In genomic region chr3:156614642-156615511, GRCh38 we compare ENCODE assay signal across 11 cellular contexts. TPM values are rescaled to one million over a fixed set of nuclear protein-coding genes. Genes with fewer than 3 reads are reported as not detected.
A peak's percentile ranks its signal among the peaks of the same experiment; 100 is the strongest.
DNase-seq lines count a peak whose midpoint lies in the region; ATAC-seq, FAIRE-seq and TF ChIP-seq lines count a peak whose summit lies in the region.
"Had no signal": no experiment of that assay in that cellular context is flagged by ENCODE, and none has a peak within 500 bp of the region (broad histone marks: within the 10 kb centered on the region; RNA-seq: fewer than 3 reads in every experiment).

No MANE protein-coding gene starts in this region.

- no peaks in the 10 kb centered on the region for H3K36me3 Mint-ChIP-seq in astrocyte (ENCODE audit: low read depth, unreplicated experiment)

- no peak for DNase-seq in GM12891 (ENCODE audit: insufficient read length, low spot score)
- peak; percentile 27 for DNase-seq in IMR-90
- peak; percentile 76 for DNase-seq in astrocyte (ENCODE audit: low read depth)
- no peak for DNase-seq in frontal cortex (ENCODE audit: low spot score in 2 of 2)
- no peak for DNase-seq in iPS-NIHi7 (ENCODE audit: extremely low spot score)
- no peak for DNase-seq in ureter (ENCODE audit: low spot score)
- DNase-seq: NCI-H1930 had no signal

- no peaks in the 10 kb centered on the region for H3K27me3 ChIP-seq in IMR-90 (ENCODE audit: control insufficient read depth, insufficient read depth, low read length)
- H3K27me3 ChIP-seq in astrocyte (ENCODE audit: insufficient read depth, low read length): no peaks in the 10 kb centered on the region

- H2BK5ac ChIP-seq in IMR-90 (ENCODE audit: low read depth, low read length, poor library complexity, severe bottlenecking): peak overlapping the region; percentile 64

- no peaks in the 10 kb centered on the region for H3K79me2 ChIP-seq in astrocyte (ENCODE audit: insufficient read depth, low read length)

- peak overlapping the region; percentile 91 for H2BK20ac ChIP-seq in IMR-90 (ENCODE audit: low read depth, low read length)

- H3K27ac Mint-ChIP-seq in astrocyte (ENCODE audit: unreplicated experiment): peak overlapping the region; percentile 97

- TF ChIP-seq CTCF in IMR-90 (conservative IDR thresholded peaks at IDR 0.05; ENCODE audit: low read depth, low read length) (no peak), astrocyte (IDR thresholded peaks at IDR 0.05; ENCODE audit: insufficient read depth, low read depth, low read length) (no peak)

- H3K4ac ChIP-seq in IMR-90 (ENCODE audit: low read depth, low read length): peak overlapping the region; percentile 83

- peak overlapping the region; percentile 15; the same call in 1 of the 2 replicates for H3K23ac ChIP-seq in IMR-90 (ENCODE audit: low read depth, low read length)

- peak overlapping the region; percentile 16; the same call in 1 of the 2 replicates for H3K27ac ChIP-seq in IMR-90 (ENCODE audit: insufficient read depth, low read length)
- H3K27ac ChIP-seq in astrocyte (ENCODE audit: low read depth, low read length): peak overlapping the region; percentile 64
- peak overlapping the region; percentile 41 for H3K27ac ChIP-seq in mesodermal cell (ENCODE audit: low read depth, low read length, severe bottlenecking)

- no peak for TF ChIP-seq RAD21 in IMR-90 (IDR thresholded peaks at IDR 0.05; ENCODE audit: low read length)

- H3K56ac ChIP-seq in IMR-90 (ENCODE audit: extremely low read depth, insufficient read depth, low read length): no peak overlapping the region

- ATAC-seq in IMR-90 (ENCODE audit: low read depth) (no peak; the same call in 1 of the 2 replicates), GM18517 (IDR thresholded peaks at IDR 0.05; ENCODE audit: unreplicated experiment) (no peak)
- ATAC-seq: Right ventricle myocardium inferior had no signal

- no peak overlapping the region for H3K4me3 Mint-ChIP-seq in astrocyte (ENCODE audit: unreplicated experiment)

- H3K4me2 ChIP-seq in IMR-90 (ENCODE audit: low read depth, low read length) (no peak overlapping the region), astrocyte (ENCODE audit: low read length) (peak overlapping the region; percentile 26)

- no peaks in the 10 kb centered on the region for H3K79me1 ChIP-seq in IMR-90 (ENCODE audit: low read depth in 1 of 2, low read length in 2 of 2)

- TF ChIP-seq POLR2A in GM12891 (IDR thresholded peaks at IDR 0.05; ENCODE audit: low read depth, low read length) (no peak), IMR-90 (IDR thresholded peaks at IDR 0.05; ENCODE audit: low read depth, low read length) (no peak)

- no peaks in the 10 kb centered on the region for H4K20me1 ChIP-seq in IMR-90 (ENCODE audit: insufficient read depth, low read length)
- H4K20me1 ChIP-seq in astrocyte (ENCODE audit: insufficient read depth, low read length): no peaks in the 10 kb centered on the region

- peak overlapping the region; percentile 25; the same call in 1 of the 2 replicates for H3K18ac ChIP-seq in IMR-90 (ENCODE audit: low read depth, low read length)

- no peak overlapping the region for H4K5ac ChIP-seq in IMR-90 (ENCODE audit: low read depth, low read length)

- H3K4me1 ChIP-seq in IMR-90 (ENCODE audit: control insufficient read depth, insufficient read depth, low read length) (peaks cover 8% of the 10 kb centered on the region), astrocyte (ENCODE audit: insufficient read depth, low read length) (peaks cover 19% of the 10 kb centered on the region), mesodermal cell (ENCODE audit: control insufficient read depth, insufficient read depth, low read length, poor library complexity, severe bottlenecking) (peaks cover 18% of the 10 kb centered on the region)

- peak overlapping the region; percentile 81 for H2AFZ ChIP-seq in IMR-90 (replicated peaks; ENCODE audit: low read length, poor library complexity)
- H2AFZ ChIP-seq in astrocyte (ENCODE audit: low read depth, low read length): no peak overlapping the region

- intact Hi-C loops in IMR-90 (cut with micrococcal nuclease): no loop called here

- POLR2A ChIA-PET in IMR-90 (lab: Charles Lee; ENCODE audit: unreplicated experiment): interaction anchor here (1.0 kb wide), 1 partner anchor 9 kb away, joined by 4 read pairs; no protein-coding TSS in a partner anchor

- no peaks in the 10 kb centered on the region for H3K36me3 ChIP-seq in IMR-90 (ENCODE audit: control insufficient read depth, insufficient read depth, low read length)
- H3K36me3 ChIP-seq in astrocyte (ENCODE audit: insufficient read depth, low read length): no peaks in the 10 kb centered on the region
- H3K36me3 ChIP-seq in mesodermal cell (ENCODE audit: control insufficient read depth, insufficient read depth, low read length): no peaks in the 10 kb centered on the region

- no peaks in the 10 kb centered on the region for H3K9me3 Mint-ChIP-seq in astrocyte (ENCODE audit: unreplicated experiment)

- peak overlapping the region in 1 of 2 experiments; percentile 62; a peak in 3 of 4 replicates for H4K8ac ChIP-seq in IMR-90 (ENCODE audit: low read depth in 2 of 2, low read length in 2 of 2)

- peak overlapping the region; percentile 82 for H2BK120ac ChIP-seq in IMR-90 (ENCODE audit: low read depth, low read length)

- CTCF ChIA-PET in IMR-90 (lab: Yijun Ruan, JAX): no interaction called here

- H2AK5ac ChIP-seq in IMR-90 (ENCODE audit: low read depth, low read length): peak overlapping the region; percentile 91; the same call in 1 of the 2 replicates

- H3K14ac ChIP-seq in IMR-90 (replicated peaks; ENCODE audit: low read depth, low read length): peak overlapping the region; percentile 8; the same call in 1 of the 2 replicates

- FAIRE-seq in GM12891 (lab: Jason Lieb, UNC): peak; percentile 80
- peak; percentile 63 for FAIRE-seq in astrocyte (lab: Jason Lieb, UNC)
- no peak for FAIRE-seq in frontal cortex (lab: Jason Lieb, UNC)
- FAIRE-seq: D721Med had no signal

- BruUV-seq in IMR-90 (replicated peaks; lab: Mats Ljungman, UMichigan): no TSS peak

- no peaks in the 10 kb centered on the region for H3K27me3 Mint-ChIP-seq in astrocyte (ENCODE audit: low read depth, unreplicated experiment)

- H3K4me3 ChIP-seq in IMR-90 (ENCODE audit: insufficient read depth, low read depth, low read length) (no peak overlapping the region), astrocyte (ENCODE audit: insufficient read depth, low read depth, low read length) (no peak overlapping the region), mesodermal cell (ENCODE audit: extremely low read depth, insufficient read depth, low read length, poor library complexity, severe bottlenecking) (no peak overlapping the region)

- peak overlapping the region; percentile 94; the same call in 2 of the 3 replicates for H2BK15ac ChIP-seq in IMR-90 (ENCODE audit: low read depth, low read length)

- H3K9ac ChIP-seq in IMR-90 (ENCODE audit: low read depth, low read length): 0 out of 2 replicates have a peak overlapping the region, but pooled peaks have one; percentile 16
- no peak overlapping the region for H3K9ac ChIP-seq in astrocyte (ENCODE audit: low read length)

- dilution Hi-C loops in IMR-90 (cut with HindIII; ENCODE audit: low sequenced_read_pairs, unreplicated experiment): no loop called here

- H3K9me1 ChIP-seq in IMR-90 (ENCODE audit: insufficient read depth, low read length): peaks cover 12% of the 10 kb centered on the region

- in situ Hi-C loops in IMR-90 (cut with MboI; ENCODE audit: low sequenced_read_pairs): no loop called here

- no CpG with 5 or more reads among the region's 1 CpG for WGBS in IMR-90 (ENCODE audit: extremely low coverage in 2 of 2, insufficient read length in 1 of 2), 2 experiments
- WGBS in mesodermal cell (ENCODE audit: insufficient coverage in 2 of 2), 2 experiments: no CpG with 5 or more reads among the region's 1 CpG

- peaks cover 34% of the 10 kb centered on the region for H3K4me1 Mint-ChIP-seq in astrocyte (ENCODE audit: low read depth, unreplicated experiment)

- no peak overlapping the region for H2AK9ac ChIP-seq in IMR-90 (replicated peaks; ENCODE audit: low read depth, low read length, poor library complexity)

- H4K91ac ChIP-seq in IMR-90 (ENCODE audit: insufficient read depth, low read depth, low read length): peak overlapping the region; percentile 84

- H3K9me3 ChIP-seq in IMR-90 (ENCODE audit: control insufficient read depth, insufficient read depth, low read length) (no peaks in the 10 kb centered on the region), astrocyte (ENCODE audit: insufficient read depth, low read depth, low read length) (no peaks in the 10 kb centered on the region), mesodermal cell (ENCODE audit: control insufficient read depth, low read length) (no peaks in the 10 kb centered on the region)

TF ChIP-seq in GM12891, 5 proteins besides CTCF, POLR2A, EP300 and RAD21:
- no peak for TF ChIP-seq TAF1 (IDR thresholded peaks at IDR 0.05; ENCODE audit: low read depth, low read length)
- TF ChIP-seq POU2F2 (IDR thresholded peaks at IDR 0.05; ENCODE audit: low read depth, low read length): no peak
- TF ChIP-seq POLR2AphosphoS5 (IDR thresholded peaks at IDR 0.05; ENCODE audit: low read depth, low read length): no peak
- no peak for TF ChIP-seq SPI1 (IDR thresholded peaks at IDR 0.05; ENCODE audit: low read depth, low read length)
- TF ChIP-seq PAX5 (IDR thresholded peaks at IDR 0.05; ENCODE audit: insufficient read depth, low read length, severe bottlenecking): no peak
TF ChIP-seq in GM12891: peak in this region for 0.

TF ChIP-seq in IMR-90, 13 proteins besides CTCF, POLR2A, EP300 and RAD21 (continues in another document):
- TF ChIP-seq MAFK (IDR thresholded peaks at IDR 0.05; ENCODE audit: low read depth, low read length) (no peak), MAZ (IDR thresholded peaks at IDR 0.05; ENCODE audit: borderline replicate concordance, low read depth, low read length) (no peak)

RNA-seq across cellular contexts. Expression of gene TIPARP, which starts 59.5 kb away (rescaled TPM):
- 23.8 TPM for polyA plus RNA-seq in GM12891 (2012; ENCODE audit: low read depth, missing spikeins)
- total RNA-seq in IMR-90 (2012; rRNA removed) (70.8 and 76.4 TPM in 2 replicates), astrocyte (55.5 and 74.2 TPM in 2 replicates), frontal cortex (44.0 TPM), ureter (30.2 TPM)
- 11.5 and 12.6 TPM in 2 replicates for polyA plus RNA-seq in IMR-90 (2012; rRNA removed)
- polyA plus RNA-seq in IMR-90 (2012; cell fraction: cytosol; rRNA removed): 3.2 and 3.7 TPM in 2 replicates
- 3.3 and 39.5 TPM in 2 replicates for polyA plus RNA-seq in IMR-90 (2012; cell fraction: nucleus; rRNA removed; ENCODE audit: low replicate concordance)
- polyA plus RNA-seq in mesodermal cell (2013, experiment 1 of 2): 19.5 TPM
- 16.9 TPM for polyA plus RNA-seq in mesodermal cell (2013, experiment 2 of 2)

RNA-seq across cellular contexts. Expression of gene SSR3, which starts 60.0 kb away (rescaled TPM):
- 139 TPM for polyA plus RNA-seq in GM12891 (2012; ENCODE audit: low read depth, missing spikeins)
- total RNA-seq in IMR-90 (2012; rRNA removed) (606 and 608 TPM in 2 replicates), astrocyte (534 and 562 TPM in 2 replicates), frontal cortex (115 TPM), ureter (137 TPM)
- polyA plus RNA-seq in IMR-90 (2012; rRNA removed): 216 and 246 TPM in 2 replicates
- 33.1 and 84.5 TPM in 2 replicates for polyA plus RNA-seq in IMR-90 (2012; cell fraction: cytosol; rRNA removed)
- polyA plus RNA-seq in IMR-90 (2012; cell fraction: nucleus; rRNA removed; ENCODE audit: low replicate concordance): 19.9 and 62.0 TPM in 2 replicates
- polyA plus RNA-seq in mesodermal cell (2013, experiment 1 of 2): 327 TPM
- 317 TPM for polyA plus RNA-seq in mesodermal cell (2013, experiment 2 of 2)

Comparison
In these comparisons a context has a peak if more than half of its experiments do, and no peak if none do; other contexts are left out.
1. DNase-seq: peak in IMR-90 (single experiment) and astrocyte (single experiment); none in GM12891 (single experiment), frontal cortex (0 of 2), iPS-NIHi7 (single experiment) and ureter (single experiment).
2. Peak in every context shown above with its lines, with median percentiles within 50 percentile points of each other: H3K27ac ChIP-seq.